Comparison of ENCODE assay signal across 8 cellular contexts in genomic region chr4:71004281-71004851, GRCh38. TPM values are rescaled to one million over a fixed set of nuclear protein-coding genes. Genes with fewer than 3 reads are reported as not detected.
DNase-seq lines count a peak whose midpoint lies in the region; ATAC-seq, FAIRE-seq and TF ChIP-seq lines count a peak whose summit lies in the region.

No MANE protein-coding gene starts in this region.

- no peaks in the 10 kb centered on the region for H3K27me3 Mint-ChIP-seq in activated naive CD8-positive, alpha-beta T cell
- H3K27me3 Mint-ChIP-seq in stimulated activated naive CD8-positive, alpha-beta T cell treated with anti-CD3 and anti-CD28 coated beads, Interleukin-15, Interleukin-2, amounts not matched to agents 100 ng/mL and 50 ng/mL, for 24 hours: no peaks in the 10 kb centered on the region

- peaks cover 4% of the 10 kb centered on the region for H3K9me3 Mint-ChIP-seq in activated naive CD8-positive, alpha-beta T cell (ENCODE audit: low read depth)
- H3K9me3 Mint-ChIP-seq in stimulated activated naive CD8-positive, alpha-beta T cell treated with anti-CD3 and anti-CD28 coated beads, Interleukin-15, Interleukin-2, amounts not matched to agents 100 ng/mL and 50 ng/mL, for 24 hours: peaks cover 8% of the 10 kb centered on the region

- no peak for TF ChIP-seq POLR2A in breast epithelium (IDR thresholded peaks at IDR 0.05)

- no peak overlapping the region for H3K27ac ChIP-seq in breast epithelium

- FAIRE-seq in D721Med (lab: Jason Lieb, UNC): no peak

- H3K4me3 Mint-ChIP-seq in activated naive CD8-positive, alpha-beta T cell: peak overlapping the region; percentile 57
- peak overlapping the region; percentile 43 for H3K4me3 Mint-ChIP-seq in stimulated activated naive CD8-positive, alpha-beta T cell treated with anti-CD3 and anti-CD28 coated beads, Interleukin-15, Interleukin-2, amounts not matched to agents 100 ng/mL and 50 ng/mL, for 24 hours

- H3K4me3 ChIP-seq in breast epithelium: no peak overlapping the region

- H3K9me3 ChIP-seq in breast epithelium: no peaks in the 10 kb centered on the region

- H3K4me1 ChIP-seq in breast epithelium: no peaks in the 10 kb centered on the region

- peaks cover 27% of the 10 kb centered on the region for H3K36me3 Mint-ChIP-seq in activated naive CD8-positive, alpha-beta T cell
- peaks cover 52% of the 10 kb centered on the region for H3K36me3 Mint-ChIP-seq in stimulated activated naive CD8-positive, alpha-beta T cell treated with anti-CD3 and anti-CD28 coated beads, Interleukin-15, Interleukin-2, amounts not matched to agents 100 ng/mL and 50 ng/mL, for 24 hours (ENCODE audit: low read depth)

- ATAC-seq in HG03108 (IDR thresholded peaks at IDR 0.05; ENCODE audit: unreplicated experiment): no peak

- TF ChIP-seq CTCF in D721Med (IDR thresholded peaks at IDR 0.05; ENCODE audit: insufficient read depth, missing control alignments) (no peak), breast epithelium (IDR thresholded peaks at IDR 0.05) (no peak)

- DNase-seq in activated T-cell treated with anti-CD3 and anti-CD28 coated beads for 1 hour (ENCODE audit: low read depth) (peak; percentile 30), activated T-cell treated with anti-CD3 and anti-CD28 coated beads for 4 hours (no peak), NCI-H69 (lab: John Stamatoyannopoulos, UW) (peak; percentile 47), D721Med (ENCODE audit: insufficient read length, low spot score) (no peak), breast epithelium (ENCODE audit: low spot score in 2 of 2) (no peak)

- H3K27ac Mint-ChIP-seq in activated naive CD8-positive, alpha-beta T cell: peak overlapping the region; percentile 88
- peak overlapping the region; percentile 86 for H3K27ac Mint-ChIP-seq in stimulated activated naive CD8-positive, alpha-beta T cell treated with anti-CD3 and anti-CD28 coated beads, Interleukin-15, Interleukin-2, amounts not matched to agents 100 ng/mL and 50 ng/mL, for 24 hours

- peaks cover 89% of the 10 kb centered on the region for H3K4me1 Mint-ChIP-seq in activated naive CD8-positive, alpha-beta T cell (ENCODE audit: low read depth)
- peaks cover 86% of the 10 kb centered on the region for H3K4me1 Mint-ChIP-seq in stimulated activated naive CD8-positive, alpha-beta T cell treated with anti-CD3 and anti-CD28 coated beads, Interleukin-15, Interleukin-2, amounts not matched to agents 100 ng/mL and 50 ng/mL, for 24 hours (ENCODE audit: low read depth)

- intact Hi-C loops in breast epithelium (cut with DNase I; ENCODE audit: low total_unique reads): no loop called here

- H3K36me3 ChIP-seq in breast epithelium: no peaks in the 10 kb centered on the region

- no peaks in the 10 kb centered on the region for H3K27me3 ChIP-seq in breast epithelium

RNA-seq across cellular contexts. Expression of gene DCK, which starts 10.9 kb away (rescaled TPM):
- total RNA-seq in breast epithelium: 10 to 100 TPM; 11.8 to 23.0 (median 17.4) TPM

Comparison
In these comparisons a context has a peak if more than half of its experiments do, and no peak if none do; other contexts are left out.
1. DNase-seq: peak in activated T-cell treated with anti-CD3 and anti-CD28 coated beads for 1 hour (single experiment) and NCI-H69 (single experiment); none in activated T-cell treated with anti-CD3 and anti-CD28 coated beads for 4 hours (single experiment), D721Med (single experiment) and breast epithelium (0 of 2).